9 cellular contexts compared by ENCODE assay signal in genomic region chrX:70998402-70999027, GRCh38.
DNase-seq lines count a peak whose midpoint lies in the region; ATAC-seq and TF ChIP-seq lines count a peak whose summit lies in the region.
"Had no signal": no experiment of that assay in that cellular context is flagged by ENCODE, and none has a peak within 500 bp of the region (broad histone marks: within the 10 kb centered on the region; RNA-seq: fewer than 3 reads in every experiment).

No MANE protein-coding gene starts in this region.

- no peak overlapping the region for H3K4me3 Mint-ChIP-seq in glutamatergic neuron (ENCODE audit: unreplicated experiment)

- in situ Hi-C loops in Panc1 (cut with HindIII; ENCODE audit: low pct_unique_long_range_greater_than_20kb, low sequenced_read_pairs), result no loop called here

- peaks cover 26% of the 10 kb centered on the region for H3K4me1 Mint-ChIP-seq in glutamatergic neuron (ENCODE audit: low read depth, unreplicated experiment)

- POLR2A ChIA-PET in Panc1 (lab: Charles Lee), result no interaction called here

- H3K9me3 Mint-ChIP-seq in glutamatergic neuron (ENCODE audit: unreplicated experiment), result no peaks in the 10 kb centered on the region

- peaks cover 1% of the 10 kb centered on the region for H3K27me3 Mint-ChIP-seq in glutamatergic neuron (ENCODE audit: unreplicated experiment)

- peaks cover 6% of the 10 kb centered on the region; the same call in 1 of the 2 replicates for H3K27me3 ChIP-seq in Panc1 (ENCODE audit: control insufficient read depth, insufficient read depth, low read length)
- H3K27me3 ChIP-seq: body of pancreas had no signal

- no peak overlapping the region for H3K27ac ChIP-seq in Panc1 (ENCODE audit: low read length)
- H3K27ac ChIP-seq: body of pancreas had no signal

- no peak overlapping the region for H3K27ac Mint-ChIP-seq in glutamatergic neuron (ENCODE audit: unreplicated experiment)

- no peaks in the 10 kb centered on the region for H3K36me3 ChIP-seq in Panc1 (ENCODE audit: control insufficient read depth, insufficient read depth, low read length)

- H3K36me3 Mint-ChIP-seq in glutamatergic neuron (ENCODE audit: unreplicated experiment), result no peaks in the 10 kb centered on the region

- peak; percentile 56 for TF ChIP-seq CTCF in Panc1 (IDR thresholded peaks at IDR 0.05)
- peak; percentile 35 for TF ChIP-seq CTCF in retinal pigment epithelial cell (conservative IDR thresholded peaks at IDR 0.05; ENCODE audit: low read depth, low read length)
- TF ChIP-seq CTCF in glutamatergic neuron (IDR thresholded peaks at IDR 0.05; ENCODE audit: partially characterized antibody, unreplicated experiment), result no peak

- DNase-seq in A172 (ENCODE audit: low spot score) (peak; percentile 19), GDM1 (lab: John Stamatoyannopoulos, UW) (peak; percentile 1), Panc1 (ENCODE audit: low read depth, low spot score) (no peak), fibroblast of gingiva (ENCODE audit: low read depth) (peak; percentile 35), retinal pigment epithelial cell (ENCODE audit: low read depth) (no peak), glutamatergic neuron (no peak)
- DNase-seq in activated CD4-positive, CD25-positive, alpha-beta regulatory T cell treated with anti-CD3 and anti-CD28 coated beads, Interleukin-2, amount 50 U/mL, for 72 hours, result no peak

- H3K4me3 ChIP-seq in Panc1 (ENCODE audit: low read depth in 2 of 2, low read length in 2 of 2), result no peak overlapping the region
- H3K4me3 ChIP-seq in retinal pigment epithelial cell (ENCODE audit: low read length), result no peak overlapping the region
- H3K4me3 ChIP-seq: body of pancreas had no signal

- no peaks in the 10 kb centered on the region for H3K4me1 ChIP-seq in Panc1 (ENCODE audit: control insufficient read depth, insufficient read depth, low read length)
- H3K4me1 ChIP-seq: body of pancreas had no signal

- ATAC-seq in Panc1, result peak; percentile 58; the same call in 1 of the 2 replicates
- ATAC-seq in HG03378 (IDR thresholded peaks at IDR 0.05; ENCODE audit: unreplicated experiment), result no peak
- ATAC-seq: body of pancreas had no signal

- H3K9me3 ChIP-seq in Panc1 (ENCODE audit: control insufficient read depth, insufficient read depth, low read depth, low read length), result no peaks in the 10 kb centered on the region
- H3K9me3 ChIP-seq: body of pancreas had no signal

- intact Hi-C loops in Panc1 (cut with micrococcal nuclease; ENCODE audit: unreplicated experiment), result loop anchor here (1.0 kb wide), 1 partner anchor 181 kb away; no protein-coding TSS in a partner anchor

- BruUV-seq in Panc1 (replicated peaks; lab: Mats Ljungman, UMichigan), result no TSS peak

- CTCF ChIA-PET in Panc1 (lab: Charles Lee), result no interaction called here

Comparison
In these comparisons a context has a peak if more than half of its experiments do, and no peak if none do; other contexts are left out.
1. DNase-seq: peak in A172 (single experiment), GDM1 (single experiment) and fibroblast of gingiva (single experiment); none in Panc1 (single experiment), retinal pigment epithelial cell (single experiment), activated CD4-positive, CD25-positive, alpha-beta regulatory T cell treated with anti-CD3 and anti-CD28 coated beads, Interleukin-2, amount 50 U/mL, for 72 hours (single experiment) and glutamatergic neuron (single experiment).